10 cellular contexts compared by ENCODE assay signal in the genomic region with DNA sequence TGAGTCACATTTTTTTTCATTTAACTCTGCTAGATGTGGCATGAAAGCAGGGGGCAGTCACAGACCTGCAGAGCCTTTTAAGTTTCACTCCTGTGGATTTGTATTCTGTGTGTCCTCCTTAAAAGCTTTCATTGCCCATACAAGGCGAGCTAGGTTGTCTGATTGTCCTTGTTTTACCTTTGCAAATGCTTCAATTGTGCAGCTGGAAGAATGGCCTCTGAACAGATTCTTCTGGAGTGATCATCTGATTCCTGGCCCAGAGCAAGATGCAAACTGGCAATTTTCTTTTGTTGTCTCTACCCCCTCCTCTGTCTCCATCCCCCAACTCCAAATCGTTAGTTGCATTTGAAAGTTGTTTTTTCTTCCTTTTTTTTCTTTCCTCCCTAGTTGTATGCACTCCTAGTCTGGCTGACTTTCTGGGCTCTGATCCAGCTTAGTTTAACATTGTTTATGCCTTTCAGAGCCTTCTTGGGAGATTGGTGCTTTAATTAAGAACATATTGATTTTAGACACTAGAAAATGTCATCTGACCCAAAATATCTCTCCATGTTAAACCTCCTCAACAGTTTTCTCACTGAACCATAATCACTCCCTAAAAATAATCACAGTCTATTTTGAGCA.
A peak's percentile ranks its signal among the peaks of the same experiment; 100 is the strongest.
DNase-seq lines count a peak whose midpoint lies in the region; ATAC-seq and TF ChIP-seq lines count a peak whose summit lies in the region.
"Had no signal": no experiment of that assay in that cellular context is flagged by ENCODE, and none has a peak within 500 bp of the region (broad histone marks: within the 10 kb centered on the region; RNA-seq: fewer than 3 reads in every experiment).

No MANE protein-coding gene starts in this region.

- H3K27ac ChIP-seq in thyroid gland: peak overlapping the region; percentile 59 to 87 (median 77)
- H3K27ac ChIP-seq: SJCRH30 had no signal

- peak in 4 of 6 experiments; percentile 22 to 56 (median 42) for TF ChIP-seq CTCF in thyroid gland (IDR thresholded peaks at IDR 0.05)

- no peak overlapping the region for H3K4me3 ChIP-seq in thyroid gland (replicated peaks in 1 of 3)
- H3K4me3 ChIP-seq: SJCRH30 had no signal

- H3K9me3 ChIP-seq in thyroid gland: no peaks in the 10 kb centered on the region
- H3K9me3 ChIP-seq: SJCRH30 had no signal

- DNase-seq in NCI-H146 (lab: John Stamatoyannopoulos, UW) (peak; percentile 21), NCI-H146 treated with DMSO at 0.1 percent for 48 hours (lab: John Stamatoyannopoulos, UW; ENCODE audit: unreplicated experiment) (no peak), amniotic epithelial cell (ENCODE audit: low read depth) (peak; percentile 34), iPS-NIHi11 (ENCODE audit: low spot score) (peak; percentile 11), thyroid gland (peak; percentile 28 to 42), NCI-H2081 treated with DMSO at 0.1 percent for 48 hours (lab: John Stamatoyannopoulos, UW) (no peak)
- DNase-seq in natural killer cell treated with Interleukin-12 subunit alpha and Interleukin-12 subunit beta and Interleukin-15 and Interleukin-18, amount 100 ng/mL, for 72 hours (ENCODE audit: low spot score): no peak
- DNase-seq: activated gamma-delta T cell treated with Interleukin-2 at 50 U/mL for 16 hours had no signal

- no peaks in the 10 kb centered on the region for H3K4me1 Mint-ChIP-seq in natural killer cell treated with Interleukin-12 subunit alpha and Interleukin-12 subunit beta and Interleukin-15 and Interleukin-18, amount 100 ng/mL, for 72 hours (ENCODE audit: low read depth in 2 of 2)

- H3K4me3 Mint-ChIP-seq in natural killer cell treated with Interleukin-12 subunit alpha and Interleukin-12 subunit beta and Interleukin-15 and Interleukin-18, amount 100 ng/mL, for 72 hours: no peak overlapping the region

- H3K27me3 Mint-ChIP-seq in natural killer cell treated with Interleukin-12 subunit alpha and Interleukin-12 subunit beta and Interleukin-15 and Interleukin-18, amount 100 ng/mL, for 72 hours: peaks cover 10 to 11% of the 10 kb centered on the region in 2 donors

- intact Hi-C loops in thyroid gland (cut with DNase I): no loop called here

- peaks cover 28 to 35% of the 10 kb centered on the region in 2 donors for H3K4me1 ChIP-seq in thyroid gland

- H3K36me3 ChIP-seq in thyroid gland: no peaks in the 10 kb centered on the region
- H3K36me3 ChIP-seq: SJCRH30 had no signal

- H3K27me3 ChIP-seq in thyroid gland: no peaks in the 10 kb centered on the region
- H3K27me3 ChIP-seq: SJCRH30 had no signal

- TF ChIP-seq POLR2A in thyroid gland (IDR thresholded peaks at IDR 0.05): no peak

- no peaks in the 10 kb centered on the region for H3K9me3 Mint-ChIP-seq in natural killer cell treated with Interleukin-12 subunit alpha and Interleukin-12 subunit beta and Interleukin-15 and Interleukin-18, amount 100 ng/mL, for 72 hours

- no peak overlapping the region for H3K27ac Mint-ChIP-seq in natural killer cell treated with Interleukin-12 subunit alpha and Interleukin-12 subunit beta and Interleukin-15 and Interleukin-18, amount 100 ng/mL, for 72 hours

- 11 to 19% methylated on average over 2 of the region's 2 CpGs for WGBS in thyroid gland, 2 donors

- no peak for ATAC-seq in GM19035 (IDR thresholded peaks at IDR 0.05; ENCODE audit: unreplicated experiment)
- ATAC-seq in natural killer cell treated with Interleukin-12 subunit alpha and Interleukin-12 subunit beta and Interleukin-15 and Interleukin-18, amount 100 ng/mL, for 72 hours: no peak

- no peaks in the 10 kb centered on the region for H3K36me3 Mint-ChIP-seq in natural killer cell treated with Interleukin-12 subunit alpha and Interleukin-12 subunit beta and Interleukin-15 and Interleukin-18, amount 100 ng/mL, for 72 hours

Comparison
In these comparisons a context has a peak if more than half of its experiments do, and no peak if none do; other contexts are left out.
1. DNase-seq: peak in NCI-H146 (single experiment), amniotic epithelial cell (single experiment), iPS-NIHi11 (single experiment) and thyroid gland (2 of 2); none in NCI-H146 treated with DMSO at 0.1 percent for 48 hours (single experiment), natural killer cell treated with Interleukin-12 subunit alpha and Interleukin-12 subunit beta and Interleukin-15 and Interleukin-18, amount 100 ng/mL, for 72 hours (single experiment) and NCI-H2081 treated with DMSO at 0.1 percent for 48 hours (single experiment).